Comparison of ENCODE assay signal across 1 cellular context in genomic region chr6:109893606-109894005, GRCh38.
TF ChIP-seq lines count a peak whose summit lies in the region.

No MANE protein-coding gene starts in this region.

TF ChIP-seq in HCT116, 20 proteins besides CTCF, POLR2A, EP300 and RAD21 (continued from another document):
- TF ChIP-seq SP1 (IDR thresholded peaks at IDR 0.05; ENCODE audit: low read depth) (no peak), MAX (IDR thresholded peaks at IDR 0.05) (no peak), YY1 (IDR thresholded peaks at IDR 0.05; ENCODE audit: extremely low read depth, insufficient replicate concordance, low read depth, low read length) (no peak)
